15 cellular contexts compared by ENCODE assay signal in the genomic region with DNA sequence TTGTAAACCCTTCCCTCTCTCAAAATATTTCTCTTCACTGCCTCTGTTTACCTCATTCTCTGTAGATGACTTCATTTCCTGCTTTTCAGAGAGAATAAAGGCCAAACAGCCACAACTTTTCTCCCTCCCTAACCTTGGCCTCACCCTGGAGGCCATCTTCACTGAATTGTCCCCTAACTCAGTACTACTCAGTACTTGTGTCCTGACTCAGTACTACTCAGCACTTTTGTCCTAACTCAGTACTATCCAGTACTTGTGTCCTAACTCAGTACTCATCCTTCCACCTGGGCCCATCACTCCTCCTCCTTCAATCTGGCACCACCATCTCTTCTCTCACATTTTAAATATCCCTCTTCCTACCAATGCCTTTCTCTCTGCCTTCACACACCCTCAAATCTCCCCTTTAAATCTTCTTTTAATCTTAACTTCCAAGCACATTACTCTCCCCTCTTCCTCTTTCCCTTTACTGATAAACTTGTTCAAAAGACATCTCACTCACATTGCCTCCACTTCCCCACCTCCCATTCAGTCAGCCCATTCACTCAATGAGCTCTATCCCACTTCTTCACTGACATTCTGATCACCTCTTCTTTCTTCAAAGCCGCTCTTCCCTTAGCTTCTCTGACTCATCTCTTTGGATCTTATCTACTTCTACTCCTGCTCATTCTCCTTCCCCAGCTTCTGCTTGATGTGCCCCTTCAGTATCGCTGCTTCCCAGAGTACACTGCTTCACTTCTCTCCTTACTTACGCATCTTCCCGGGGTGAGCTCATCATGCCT.
"Had no signal": no experiment of that assay in that cellular context is flagged by ENCODE, and none has a peak within 500 bp of the region (broad histone marks: within the 10 kb centered on the region; RNA-seq: fewer than 3 reads in every experiment).

No MANE protein-coding gene starts in this region.

- H3K4me2 ChIP-seq: hepatocyte had no signal

- FAIRE-seq: colon had no signal

- H3K36me3 ChIP-seq: cardiac muscle cell, spleen, thyroid gland had no signal

- DNase-seq: activated CD4-positive, CD25-positive, alpha-beta regulatory T cell treated with anti-CD3 and anti-CD28 coated beads, Interleukin-2, amount 50 U/mL, for 72 hours; amniotic stem cell; endodermal cell; foreskin fibroblast; spleen; stimulated activated CD4-positive, alpha-beta T cell treated with anti-CD3 and anti-CD28 coated beads, Interleukin-4, amount 100 ng/mL, for 4 hours; T-cell; T-helper 9 cell; thyroid gland had no signal

- H2AFZ ChIP-seq: hepatocyte had no signal

- H3K79me2 ChIP-seq: hepatocyte had no signal

- H3K4me1 ChIP-seq: spleen, thyroid gland had no signal

- H3K4me3 ChIP-seq: cardiac muscle cell, hepatocyte, lung, spleen, thyroid gland had no signal

- H3K9me3 ChIP-seq: spleen, thyroid gland had no signal

- H3K27ac ChIP-seq: cardiac muscle cell, epithelial cell of prostate, hepatocyte, spleen, thyroid gland, VCaP had no signal

- H3K27me3 ChIP-seq: cardiac muscle cell, thyroid gland had no signal
